ENCODE assay signal across 15 cellular contexts in genomic region chr5:118597448-118597847, GRCh38.
DNase-seq lines count a peak whose midpoint lies in the region; TF ChIP-seq lines count a peak whose summit lies in the region.
"Had no signal": no experiment of that assay in that cellular context is flagged by ENCODE, and none has a peak within 500 bp of the region (broad histone marks: within the 10 kb centered on the region; RNA-seq: fewer than 3 reads in every experiment).

No MANE protein-coding gene starts in this region.

- DNase-seq in NCI-H748 (lab: John Stamatoyannopoulos, UW; ENCODE audit: unreplicated experiment) (peak; percentile 4), NCI-H748 treated with DMSO at 0.1 percent for 48 hours (lab: John Stamatoyannopoulos, UW) (no peak), NCI-H2227 (lab: John Stamatoyannopoulos, UW; ENCODE audit: unreplicated experiment) (peak; percentile 84), left kidney (ENCODE audit: low read depth, low spot score) (peak; percentile 10), NCI-H2196 treated with DMSO at 0.1 percent for 48 hours (lab: John Stamatoyannopoulos, UW; ENCODE audit: unreplicated experiment) (no peak), prostate gland (ENCODE audit: low spot score) (no peak)
- no peak for DNase-seq in stimulated activated naive CD4-positive, alpha-beta T cell (lab: John Stamatoyannopoulos, UW)
- DNase-seq: Calu3; CD4-positive, alpha-beta T cell; KG1; NCI-H1048; NCI-H1930; NCI-H526 treated with DMSO at 0.1 percent for 48 hours; PC-9 had no signal

- H3K4me3 ChIP-seq in prostate gland = no peak overlapping the region
- H3K4me3 ChIP-seq: PC-9, SJCRH30 had no signal

- H3K36me3 ChIP-seq in prostate gland = no peaks in the 10 kb centered on the region
- H3K36me3 ChIP-seq: SJCRH30 had no signal

- no peak for TF ChIP-seq CTCF in prostate gland (IDR thresholded peaks at IDR 0.05)

- H3K27ac ChIP-seq in prostate gland = no peak overlapping the region
- H3K27ac ChIP-seq: PC-9, SJCRH30 had no signal

- no peak for TF ChIP-seq POLR2A in prostate gland (IDR thresholded peaks at IDR 0.05)

- no peaks in the 10 kb centered on the region for H3K27me3 ChIP-seq in prostate gland (replicated peaks; ENCODE audit: insufficient read depth)
- H3K27me3 ChIP-seq: SJCRH30 had no signal

- no peaks in the 10 kb centered on the region for H3K9me3 ChIP-seq in prostate gland
- H3K9me3 ChIP-seq: SJCRH30 had no signal

- intact Hi-C loops in prostate gland (cut with DNase I) = no loop called here

- WGBS in prostate gland = 53% methylated on average over 2 of the region's 2 CpGs

- H3K4me1 ChIP-seq in prostate gland (replicated peaks) = no peaks in the 10 kb centered on the region

Comparison
In these comparisons a context has a peak if more than half of its experiments do, and no peak if none do; other contexts are left out.
1. DNase-seq: peak in NCI-H748 (single experiment), NCI-H2227 (single experiment) and left kidney (single experiment); none in NCI-H748 treated with DMSO at 0.1 percent for 48 hours (single experiment), NCI-H2196 treated with DMSO at 0.1 percent for 48 hours (single experiment), prostate gland (single experiment) and stimulated activated naive CD4-positive, alpha-beta T cell (0 of 6).